ENCODE assay signal across 18 cellular contexts in genomic region chr9:27925815-27926214, GRCh38.
A peak's percentile ranks its signal among the peaks of the same experiment; 100 is the strongest.
DNase-seq lines count a peak whose midpoint lies in the region; ATAC-seq and TF ChIP-seq lines count a peak whose summit lies in the region.
"Had no signal": no experiment of that assay in that cellular context is flagged by ENCODE, and none has a peak within 500 bp of the region (broad histone marks: within the 10 kb centered on the region; RNA-seq: fewer than 3 reads in every experiment).

No MANE protein-coding gene starts in this region.

- no peak overlapping the region for H3K4me3 Mint-ChIP-seq in neural progenitor cell
- H3K4me3 Mint-ChIP-seq: B cell; CD4-positive, CD25-positive, alpha-beta regulatory T cell had no signal

- H3K9me3 Mint-ChIP-seq in neural progenitor cell, result no peaks in the 10 kb centered on the region
- H3K9me3 Mint-ChIP-seq: CD4-positive, CD25-positive, alpha-beta regulatory T cell had no signal

- H3K27me3 Mint-ChIP-seq in neural progenitor cell (ENCODE audit: insufficient read depth, low read depth), result no peaks in the 10 kb centered on the region
- H3K27me3 Mint-ChIP-seq: B cell; CD4-positive, CD25-positive, alpha-beta regulatory T cell had no signal

- no peak overlapping the region for H3K4me2 ChIP-seq in neural progenitor cell

- peaks cover 3% of the 10 kb centered on the region for H3K4me1 Mint-ChIP-seq in neural progenitor cell
- H3K4me1 Mint-ChIP-seq: B cell; CD4-positive, CD25-positive, alpha-beta regulatory T cell had no signal

- no peaks in the 10 kb centered on the region for H3K79me2 ChIP-seq in neural progenitor cell (ENCODE audit: low read depth)

- no peaks in the 10 kb centered on the region for H3K36me3 ChIP-seq in neural progenitor cell

- H3K4me3 ChIP-seq in epithelial cell of esophagus (ENCODE audit: low read length) (no peak overlapping the region), neural progenitor cell (no peak overlapping the region)
- H3K4me3 ChIP-seq: K562 had no signal

- no peaks in the 10 kb centered on the region for H3F3A ChIP-seq in neural progenitor cell (ENCODE audit: low read depth)

- TF ChIP-seq CTCF in epithelial cell of esophagus (IDR thresholded peaks at IDR 0.05; ENCODE audit: insufficient read depth, low read depth, low read length, missing control alignments) (no peak), neural progenitor cell (IDR thresholded peaks at IDR 0.05) (no peak)

- no peak overlapping the region for H3K9ac ChIP-seq in neural progenitor cell

- no peak overlapping the region for H3K27ac ChIP-seq in neural progenitor cell

- no peak overlapping the region for H3K27ac Mint-ChIP-seq in neural progenitor cell
- H3K27ac Mint-ChIP-seq: B cell; CD4-positive, CD25-positive, alpha-beta regulatory T cell had no signal

- no peaks in the 10 kb centered on the region for H4K20me1 ChIP-seq in neural progenitor cell (ENCODE audit: low read depth)

- ATAC-seq in GM19467 (IDR thresholded peaks at IDR 0.05; ENCODE audit: unreplicated experiment), result no peak
- ATAC-seq: K562 had no signal

- H3K36me3 Mint-ChIP-seq in neural progenitor cell, result no peaks in the 10 kb centered on the region
- H3K36me3 Mint-ChIP-seq: CD4-positive, CD25-positive, alpha-beta regulatory T cell had no signal

- no peaks in the 10 kb centered on the region for H3K9me3 ChIP-seq in neural progenitor cell (ENCODE audit: low read depth)

- H2AFZ ChIP-seq in neural progenitor cell (replicated peaks), result no peak overlapping the region

- DNase-seq in DMS153 treated with DMSO at 0.1 percent for 48 hours (lab: John Stamatoyannopoulos, UW; ENCODE audit: unreplicated experiment) (peak; percentile 54), NCI-H146 treated with DMSO at 0.1 percent for 48 hours (lab: John Stamatoyannopoulos, UW; ENCODE audit: unreplicated experiment) (peak; percentile 70), NCI-H748 (lab: John Stamatoyannopoulos, UW; ENCODE audit: unreplicated experiment) (peak; percentile 90), epithelial cell of esophagus (ENCODE audit: low read depth) (peak; percentile 4), neural progenitor cell (ENCODE audit: low spot score) (no peak), NCI-H524 treated with DMSO at 0.1 percent for 48 hours (lab: John Stamatoyannopoulos, UW) (no peak)
- no peak for DNase-seq in activated naive CD4-positive, alpha-beta T cell (lab: John Stamatoyannopoulos, UW)
- DNase-seq: Calu3; CD4-positive, CD25-positive, alpha-beta regulatory T cell; GF-D8; GOT3; NCI-H187; NCI-H2227 treated with DMSO at 0.1 percent for 48 hours; NK-92 treated with Interleukin-12 subunit alpha and Interleukin-12 subunit beta, amount 100 ng/mL, for 24 hours; SIG-M5 had no signal

- no peaks in the 10 kb centered on the region for H3K4me1 ChIP-seq in neural progenitor cell

- H3K27me3 ChIP-seq in neural progenitor cell, result no peaks in the 10 kb centered on the region

Comparison
In these comparisons a context has a peak if more than half of its experiments do, and no peak if none do; other contexts are left out.
1. DNase-seq: peak in DMS153 treated with DMSO at 0.1 percent for 48 hours (single experiment), NCI-H146 treated with DMSO at 0.1 percent for 48 hours (single experiment), NCI-H748 (single experiment) and epithelial cell of esophagus (single experiment); none in neural progenitor cell (single experiment), activated naive CD4-positive, alpha-beta T cell (0 of 4) and NCI-H524 treated with DMSO at 0.1 percent for 48 hours (single experiment).